ENCODE assay signal across 32 cellular contexts in genomic region chr12:53785161-53785560, GRCh38. TPM values are rescaled to one million over a fixed set of nuclear protein-coding genes. Genes with fewer than 3 reads are reported as not detected.
"Had no signal": no experiment of that assay in that cellular context is flagged by ENCODE, and none has a peak within 500 bp of the region (broad histone marks: within the 10 kb centered on the region; RNA-seq: fewer than 3 reads in every experiment).

No MANE protein-coding gene starts in this region.

- DNase-seq: activated CD4-positive, alpha-beta memory T cell treated with anti-CD3 and anti-CD28 coated beads, Interleukin-2, amount 10 ng/mL, durations not matched to agents 7 days and 5 days; activated CD4-positive, alpha-beta T cell treated with anti-CD3 and anti-CD28 coated beads for 1 hour; activated CD4-positive, alpha-beta T cell treated with anti-CD3 and anti-CD28 coated beads for 4 hours; activated CD4-positive, alpha-beta T cell treated with anti-CD3 and anti-CD28 coated beads, Interleukin-2, amount 10 ng/mL, durations not matched to agents 7 days and 5 days; activated CD4-positive, alpha-beta T cell treated with anti-CD3 and anti-CD28 coated beads, Interleukin-2, amount 50 U/mL, for 4 hours; activated CD8-positive, alpha-beta memory T cell treated with anti-CD3 and anti-CD28 coated beads, Interleukin-2, amount 50 U/mL, for 48 hours; activated gamma-delta T cell; activated naive CD4-positive, alpha-beta T cell treated with anti-CD3 and anti-CD28 coated beads, Interleukin-2, amount 50 U/mL, for 16 hours; activated naive CD4-positive, alpha-beta T cell treated with Interleukin-2 at 50 U/mL for 16 hours; activated T-cell treated with anti-CD3 and anti-CD28 coated beads for 4 hours; activated T-cell treated with anti-CD3 and anti-CD28 coated beads, Interleukin-2, amount 50 U/mL, for 24 hours; activated T-cell treated with anti-CD3 and anti-CD28 coated beads, Interleukin-2, amount 50 U/mL, for 72 hours; amniotic stem cell; anterior cingulate cortex; brain microvascular endothelial cell; caudate nucleus; cortex of kidney; dermis blood vessel endothelial cell; effector CD4-positive, alpha-beta T cell; effector memory CD8-positive, alpha-beta T cell; erythroblast; foreskin keratinocyte; gastrocnemius medialis; glutamatergic neuron; heart left ventricle; T-helper 2 cell had no signal

- H3K9me3 ChIP-seq: esophagus muscularis mucosa, gastrocnemius medialis, heart left ventricle had no signal

- H3K36me3 ChIP-seq: brain microvascular endothelial cell, esophagus muscularis mucosa, gastrocnemius medialis, heart left ventricle had no signal

- ATAC-seq: activated T-cell treated with anti-CD3 and anti-CD28 coated beads, Interleukin-2, amount 50 U/mL, for 72 hours; effector memory CD8-positive, alpha-beta T cell; foreskin keratinocyte; gastrocnemius medialis; heart left ventricle had no signal

- H3K4me3 ChIP-seq: esophagus muscularis mucosa, gastrocnemius medialis, heart left ventricle had no signal

- H3K27ac ChIP-seq: brain microvascular endothelial cell, esophagus muscularis mucosa, foreskin keratinocyte, gastrocnemius medialis, heart left ventricle had no signal

- H3K27me3 ChIP-seq: foreskin keratinocyte had no signal

- H3K4me1 ChIP-seq: esophagus muscularis mucosa, gastrocnemius medialis, heart left ventricle had no signal

- FAIRE-seq: astrocyte, colon had no signal

RNA-seq across cellular contexts. Expression of gene CISTR, which starts 33.4 kb away (rescaled TPM):
- total RNA-seq: activated CD4-positive, alpha-beta memory T cell treated with anti-CD3 and anti-CD28 coated beads, Interleukin-2, amount 10 ng/mL, durations not matched to agents 7 days and 5 days; activated CD4-positive, alpha-beta T cell treated with anti-CD3 and anti-CD28 coated beads, Interleukin-2, amount 10 ng/mL, durations not matched to agents 7 days and 5 days; activated T-cell treated with anti-CD3 and anti-CD28 coated beads, Interleukin-2, amount 50 U/mL, for 72 hours; astrocyte; chondrocyte; dermis blood vessel endothelial cell; esophagus muscularis mucosa; foreskin keratinocyte; gastrocnemius medialis; T-helper 1 cell treated with Interleukin-12 subunit alpha and Interleukin-12 subunit beta and Interleukin-4 antibody, amounts not matched to agents 30 ng/mL and 1 ng/mL, for 36 hours had no signal
- polyA plus RNA-seq: adipose tissue, foreskin keratinocyte had no signal
